1 cellular context compared by ENCODE assay signal in genomic region chr17:78960945-78961344, GRCh38.
TF ChIP-seq lines count a peak whose summit lies in the region.

No MANE protein-coding gene starts in this region.

TF ChIP-seq in IMR-90, 13 proteins besides CTCF, POLR2A, EP300 and RAD21:
- no peak for TF ChIP-seq RFX5 (IDR thresholded peaks at IDR 0.05; ENCODE audit: low read depth, low read length)
- TF ChIP-seq MAZ (IDR thresholded peaks at IDR 0.05; ENCODE audit: borderline replicate concordance, low read depth, low read length), result no peak
- TF ChIP-seq MXI1 (IDR thresholded peaks at IDR 0.05; ENCODE audit: borderline replicate concordance, low read depth, low read length), result no peak
